ENCODE assay signal across 8 cellular contexts in the genomic region with DNA sequence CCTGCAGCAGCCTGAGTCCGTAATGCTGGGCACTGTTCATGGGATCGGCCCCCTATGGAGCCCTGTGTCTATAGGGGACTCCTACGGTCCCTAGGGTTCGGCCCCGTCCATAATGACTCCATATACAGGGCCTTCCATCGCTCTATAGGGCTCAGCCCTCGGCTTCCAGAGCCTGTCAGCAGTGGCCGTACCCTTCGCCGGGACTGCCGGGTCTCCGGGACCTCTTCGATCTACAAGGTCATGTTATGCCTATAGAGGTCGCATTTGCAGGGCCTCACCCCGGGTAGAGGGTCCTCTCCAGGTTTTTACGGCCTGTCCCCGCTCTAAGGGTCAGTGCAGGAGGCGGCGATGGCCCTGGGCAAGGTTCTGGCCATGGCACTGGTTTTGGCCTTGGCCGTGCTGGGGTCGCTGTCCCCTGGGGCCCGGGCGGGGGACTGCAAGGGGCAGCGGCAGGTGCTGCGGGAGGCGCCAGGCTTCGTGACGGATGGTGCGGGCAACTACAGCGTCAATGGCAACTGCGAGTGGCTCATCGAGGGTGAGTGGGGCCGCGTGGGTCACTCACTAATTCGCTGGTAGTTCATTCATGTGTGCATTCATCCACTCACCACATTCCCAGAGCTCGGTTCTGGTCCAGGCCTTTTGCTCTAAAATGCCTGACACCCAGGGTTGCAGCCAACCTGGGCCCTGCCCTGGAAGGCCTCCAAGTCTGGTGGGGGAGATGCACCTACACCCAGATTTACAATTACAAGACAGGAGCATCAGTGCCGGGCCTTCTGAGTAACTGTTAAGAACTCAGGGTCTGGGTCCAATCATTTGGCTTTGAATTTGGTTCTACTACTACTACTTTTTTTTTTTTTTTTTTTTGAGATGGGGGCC. TPM values are rescaled to one million over a fixed set of nuclear protein-coding genes. Genes with fewer than 3 reads are reported as not detected.
DNase-seq lines count a peak whose midpoint lies in the region; ATAC-seq and TF ChIP-seq lines count a peak whose summit lies in the region.

No MANE protein-coding gene starts in this region.

- DNase-seq in BE2C = no peak
- DNase-seq in activated CD4-positive, alpha-beta T cell treated with anti-CD3 and anti-CD28 coated beads for 4 hours = peak; percentile 25 to 28
- DNase-seq in esophagus muscularis mucosa (ENCODE audit: extremely low spot score) = no peak
- no peak for DNase-seq in NK-92 (lab: John Stamatoyannopoulos, UW; ENCODE audit: unreplicated experiment)
- DNase-seq in NCI-H526 treated with DMSO at 0.1 percent for 48 hours (lab: John Stamatoyannopoulos, UW) = no peak

- no peak for TF ChIP-seq RAD21 in neural cell (conservative IDR thresholded peaks at IDR 0.05)

- no peak for TF ChIP-seq CTCF in BE2C (IDR thresholded peaks at IDR 0.05; ENCODE audit: low read depth, low read length)
- no peak for TF ChIP-seq CTCF in esophagus muscularis mucosa (IDR thresholded peaks at IDR 0.05)
- peak; percentile 49 for TF ChIP-seq CTCF in neural cell (IDR thresholded peaks at IDR 0.05; ENCODE audit: poor library complexity, severe bottlenecking)

- H3K9me3 ChIP-seq in BE2C = no peaks in the 10 kb centered on the region
- no peaks in the 10 kb centered on the region for H3K9me3 ChIP-seq in esophagus muscularis mucosa
- no peaks in the 10 kb centered on the region for H3K9me3 ChIP-seq in neural cell (ENCODE audit: low read length)

- no peak for TF ChIP-seq EP300 in esophagus muscularis mucosa (IDR thresholded peaks at IDR 0.05)
- TF ChIP-seq EP300 in neural cell (conservative IDR thresholded peaks at IDR 0.05; ENCODE audit: poor library complexity, severe bottlenecking) = no peak

- TF ChIP-seq POLR2A in esophagus muscularis mucosa (IDR thresholded peaks at IDR 0.05; ENCODE audit: low read depth) = no peak

- H3F3A ChIP-seq in neural cell (ENCODE audit: insufficient read depth, low read length, poor library complexity, severe bottlenecking) = no peaks in the 10 kb centered on the region

- no peaks in the 10 kb centered on the region for H4K20me1 ChIP-seq in neural cell (ENCODE audit: insufficient read depth)

- peak overlapping the region; percentile 95 for H3K9ac ChIP-seq in neural cell (ENCODE audit: low read length)

- peaks cover 40% of the 10 kb centered on the region for H3K79me2 ChIP-seq in neural cell (replicated peaks; ENCODE audit: insufficient read depth, low read length)

- H3K27ac ChIP-seq in esophagus muscularis mucosa (replicated peaks in 1 of 4) = peak overlapping the region; percentile 76 to 81 (median 80)
- peak overlapping the region; percentile 76 for H3K27ac ChIP-seq in neural cell (ENCODE audit: low read length)

- H3K4me2 ChIP-seq in neural cell (ENCODE audit: low read length) = peak overlapping the region; percentile 95

- ATAC-seq in GM19328 (IDR thresholded peaks at IDR 0.05; ENCODE audit: unreplicated experiment) = peak; percentile 12
- peak; percentile 4 for ATAC-seq in HG03565 (IDR thresholded peaks at IDR 0.05; ENCODE audit: unreplicated experiment)

- H3K9me2 ChIP-seq in neural cell (ENCODE audit: insufficient read depth, low read length) = no peaks in the 10 kb centered on the region

- H3K4me3 ChIP-seq in BE2C (ENCODE audit: low read depth, low read length) (peak overlapping the region; percentile 97), esophagus muscularis mucosa (peak overlapping the region; percentile 89 to 97 (median 92)), neural cell (ENCODE audit: low read length) (peak overlapping the region; percentile 93)

- H2AFZ ChIP-seq in neural cell (ENCODE audit: low read depth, low read length) = peak overlapping the region; percentile 74

- H3K36me3 ChIP-seq in BE2C (no peaks in the 10 kb centered on the region), esophagus muscularis mucosa (no peaks in the 10 kb centered on the region), neural cell (ENCODE audit: insufficient read depth, low read length) (no peaks in the 10 kb centered on the region)

- intact Hi-C loops in esophagus muscularis mucosa (cut with DNase I) = loop anchor here (5.0 to 10.0 kb wide), 2 partner anchors 71 to 191 kb away; a partner anchor contains a TSS

- no peaks in the 10 kb centered on the region for H3K27me3 ChIP-seq in BE2C
- peaks cover 9 to 33% (median 19%) of the 10 kb centered on the region in 4 donors for H3K27me3 ChIP-seq in esophagus muscularis mucosa
- H3K27me3 ChIP-seq in neural cell (ENCODE audit: insufficient read depth, low read depth, low read length) = peaks cover 32% of the 10 kb centered on the region

- 13% methylated on average over 6 of the region's 37 CpGs for WGBS in esophagus muscularis mucosa

- H3K4me1 ChIP-seq in BE2C (no peaks in the 10 kb centered on the region; the same call in 1 of the 2 replicates), esophagus muscularis mucosa (peaks cover 31 to 54% (median 43%) of the 10 kb centered on the region in 4 donors)

TF ChIP-seq in neural cell, 6 proteins besides CTCF, POLR2A, EP300 and RAD21:
- TF ChIP-seq MXI1 (conservative IDR thresholded peaks at IDR 0.05; ENCODE audit: poor library complexity, severe bottlenecking) (no peak), TAF1 (IDR thresholded peaks at IDR 0.05; ENCODE audit: low read depth) (peak; percentile 8)
- TF ChIP-seq, protein P1, sequence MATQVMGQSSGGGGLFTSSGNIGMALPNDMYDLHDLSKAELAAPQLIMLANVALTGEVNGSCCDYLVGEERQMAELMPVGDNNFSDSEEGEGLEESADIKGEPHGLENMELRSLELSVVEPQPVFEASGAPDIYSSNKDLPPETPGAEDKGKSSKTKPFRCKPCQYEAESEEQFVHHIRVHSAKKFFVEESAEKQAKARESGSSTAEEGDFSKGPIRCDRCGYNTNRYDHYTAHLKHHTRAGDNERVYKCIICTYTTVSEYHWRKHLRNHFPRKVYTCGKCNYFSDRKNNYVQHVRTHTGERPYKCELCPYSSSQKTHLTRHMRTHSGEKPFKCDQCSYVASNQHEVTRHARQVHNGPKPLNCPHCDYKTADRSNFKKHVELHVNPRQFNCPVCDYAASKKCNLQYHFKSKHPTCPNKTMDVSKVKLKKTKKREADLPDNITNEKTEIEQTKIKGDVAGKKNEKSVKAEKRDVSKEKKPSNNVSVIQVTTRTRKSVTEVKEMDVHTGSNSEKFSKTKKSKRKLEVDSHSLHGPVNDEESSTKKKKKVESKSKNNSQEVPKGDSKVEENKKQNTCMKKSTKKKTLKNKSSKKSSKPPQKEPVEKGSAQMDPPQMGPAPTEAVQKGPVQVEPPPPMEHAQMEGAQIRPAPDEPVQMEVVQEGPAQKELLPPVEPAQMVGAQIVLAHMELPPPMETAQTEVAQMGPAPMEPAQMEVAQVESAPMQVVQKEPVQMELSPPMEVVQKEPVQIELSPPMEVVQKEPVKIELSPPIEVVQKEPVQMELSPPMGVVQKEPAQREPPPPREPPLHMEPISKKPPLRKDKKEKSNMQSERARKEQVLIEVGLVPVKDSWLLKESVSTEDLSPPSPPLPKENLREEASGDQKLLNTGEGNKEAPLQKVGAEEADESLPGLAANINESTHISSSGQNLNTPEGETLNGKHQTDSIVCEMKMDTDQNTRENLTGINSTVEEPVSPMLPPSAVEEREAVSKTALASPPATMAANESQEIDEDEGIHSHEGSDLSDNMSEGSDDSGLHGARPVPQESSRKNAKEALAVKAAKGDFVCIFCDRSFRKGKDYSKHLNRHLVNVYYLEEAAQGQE (IDR thresholded peaks at IDR 0.05; ENCODE audit: borderline replicate concordance) = no peak
TF ChIP-seq in neural cell: peak in this region for 1.

RNA-seq across cellular contexts. Expression of a gene that starts 0.7 kb away (rescaled TPM):
- polyA plus RNA-seq in BE2C (2012; ENCODE audit: insufficient read depth, insufficient read length, low read depth) = 17.6 TPM
- total RNA-seq in esophagus muscularis mucosa = 10 to 100 TPM; 18.2 to 46.2 (median 25.5) TPM
- polyA plus RNA-seq in neural cell = 21.5 and 22.5 TPM in 2 replicates
- polyA minus RNA-seq in neural cell = 58.2 and 71.8 TPM in 2 replicates

RNA-seq across cellular contexts. Expression of a gene that starts 13.0 kb away (rescaled TPM):
- 184 TPM for polyA plus RNA-seq in BE2C (2012; ENCODE audit: insufficient read depth, insufficient read length, low read depth)
- not detected for total RNA-seq in esophagus muscularis mucosa
- 30.9 and 35.3 TPM in 2 replicates for polyA plus RNA-seq in neural cell
- 44.6 and 45.0 TPM in 2 replicates for polyA minus RNA-seq in neural cell

RNA-seq across cellular contexts. Expression of a gene that starts 23.7 kb away (rescaled TPM):
- 171 TPM for polyA plus RNA-seq in BE2C (2012; ENCODE audit: insufficient read depth, insufficient read length, low read depth)
- 1 to 10 TPM in 3 of 4 donors, under 1 TPM in 1; 0.83 to 8.6 (median 7.2) TPM for total RNA-seq in esophagus muscularis mucosa
- 727 and 741 TPM in 2 replicates for polyA plus RNA-seq in neural cell
- polyA minus RNA-seq in neural cell = 247 and 260 TPM in 2 replicates

RNA-seq across cellular contexts. Expression of a gene that starts 24.2 kb away (rescaled TPM):
- 3.1 TPM for polyA plus RNA-seq in BE2C (2012; ENCODE audit: insufficient read depth, insufficient read length, low read depth)
- total RNA-seq in esophagus muscularis mucosa = under 1 TPM in 2 of 4 donors, not detected in 2; 0.17 to 0.50 TPM
- 1.4 and 2.4 TPM in 2 replicates for polyA plus RNA-seq in neural cell
- polyA minus RNA-seq in neural cell = 2.1 and 3.4 TPM in 2 replicates

RNA-seq across cellular contexts. Expression of a gene that starts 57.1 kb away (rescaled TPM):
- 101 TPM for polyA plus RNA-seq in BE2C (2012; ENCODE audit: insufficient read depth, insufficient read length, low read depth)
- 10 to 100 TPM; 37.8 to 74.2 (median 56.3) TPM for total RNA-seq in esophagus muscularis mucosa
- polyA plus RNA-seq in neural cell = 10.8 and 23.1 TPM in 2 replicates
- polyA minus RNA-seq in neural cell = 29.0 and 31.0 TPM in 2 replicates

Comparison
In these comparisons a context has a peak if more than half of its experiments do, and no peak if none do; other contexts are left out.
1. DNase-seq: peak in activated CD4-positive, alpha-beta T cell treated with anti-CD3 and anti-CD28 coated beads for 4 hours (2 of 2); none in BE2C (single experiment), esophagus muscularis mucosa (single experiment), NK-92 (single experiment) and NCI-H526 treated with DMSO at 0.1 percent for 48 hours (single experiment).
2. Peak in every context shown above with its lines, with median percentiles within 50 percentile points of each other: H3K4me3 ChIP-seq.